In the genomic region with DNA sequence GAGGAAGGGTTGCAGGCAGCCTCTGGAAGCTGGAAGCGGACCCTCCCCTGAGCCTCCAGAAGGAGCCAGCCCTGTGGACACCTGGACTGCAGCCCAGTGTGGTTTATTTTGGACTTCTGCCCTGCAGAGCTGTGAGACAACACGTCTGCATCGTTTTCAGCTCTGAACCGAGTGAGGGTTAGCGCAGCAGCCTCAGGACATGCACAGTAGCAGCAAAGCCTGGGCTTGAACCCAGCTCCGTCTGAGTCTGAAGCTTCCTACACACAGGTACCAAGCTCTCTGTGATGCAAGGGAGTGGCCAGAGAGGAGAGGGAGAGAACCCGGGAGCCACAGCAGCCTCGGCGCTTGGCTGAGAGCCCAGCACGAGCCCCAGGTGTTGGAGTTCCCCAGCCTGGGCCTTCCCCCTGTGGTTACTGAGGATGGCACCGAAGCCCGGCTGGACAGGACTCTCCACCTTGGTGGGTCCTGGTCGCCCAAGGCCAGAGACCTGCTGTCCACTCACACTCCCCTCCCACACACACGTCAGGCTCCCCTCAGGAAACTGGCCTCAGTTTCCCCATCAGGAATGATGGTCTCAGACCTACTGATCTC, we compare ENCODE assay signal across 15 cellular contexts.
DNase-seq lines count a peak whose midpoint lies in the region; ATAC-seq and TF ChIP-seq lines count a peak whose summit lies in the region.
"Had no signal": no experiment of that assay in that cellular context is flagged by ENCODE, and none has a peak within 500 bp of the region (broad histone marks: within the 10 kb centered on the region; RNA-seq: fewer than 3 reads in every experiment).

No MANE protein-coding gene starts in this region.

- DNase-seq in Right ventricle myocardium inferior (ENCODE audit: missing footprints), result peak; percentile 58
- no peak for DNase-seq in right atrium auricular region (ENCODE audit: low spot score)
- DNase-seq in astrocyte of the hippocampus (ENCODE audit: low read depth, low spot score), result peak; percentile 63
- peak; percentile 58 for DNase-seq in left kidney (ENCODE audit: low read depth, low spot score)
- peak; percentile 33 to 71 for DNase-seq in aorta
- no peak for DNase-seq in putamen (ENCODE audit: low spot score)
- DNase-seq in kidney tubule cell (ENCODE audit: low spot score), result no peak
- DNase-seq in foreskin fibroblast, result no peak
- DNase-seq: activated CD4-positive, alpha-beta T cell treated with anti-CD3 and anti-CD28 coated beads, Interleukin-2, amount 50 U/mL, for 4 hours; activated naive CD4-positive, alpha-beta T cell treated with anti-CD3 and anti-CD28 coated beads for 36 hours; NCI-H1417 treated with DMSO at 0.1 percent for 48 hours had no signal

- H3K27ac ChIP-seq in right atrium auricular region, result peak overlapping the region in 1 of 2 donors; percentile 29
- no peak overlapping the region for H3K27ac ChIP-seq in aorta (ENCODE audit: low read depth in 1 of 2, low read length in 2 of 2)
- H3K27ac ChIP-seq: tibial nerve had no signal

- no peaks in the 10 kb centered on the region for H3K27me3 ChIP-seq in right atrium auricular region
- no peaks in the 10 kb centered on the region for H3K27me3 ChIP-seq in aorta (ENCODE audit: control insufficient read depth in 1 of 2, insufficient read depth in 2 of 2, low read length in 1 of 2)

- ATAC-seq in Right ventricle myocardium inferior (peak; percentile 34), aorta (ENCODE audit: low FRiP score) (peak; percentile 49)
- ATAC-seq: esophagus mucosa, HCT116, T-helper 17 cell had no signal

- no peak for TF ChIP-seq CTCF in right atrium auricular region (IDR thresholded peaks at IDR 0.05)
- TF ChIP-seq CTCF in foreskin fibroblast (IDR thresholded peaks at IDR 0.05; ENCODE audit: low read depth, low read length), result no peak

- H3K4me1 ChIP-seq in right atrium auricular region (peaks cover 0 to 38% of the 10 kb centered on the region in 2 donors), aorta (ENCODE audit: control insufficient read depth in 1 of 2, insufficient read depth in 2 of 2, low read length in 2 of 2) (no peaks in the 10 kb centered on the region)

- WGBS in aorta, 2 donors, result 30 to 38% methylated on average over 14 of the region's 14 CpGs

- intact Hi-C loops in Right ventricle myocardium inferior (cut with DNase I) (loop anchor here (10.0 kb wide), 1 partner anchor 739 kb away; no protein-coding TSS in a partner anchor), aorta (cut with DNase I) (no loop called here)

- H3K4me3 ChIP-seq in right atrium auricular region (no peak overlapping the region), aorta (ENCODE audit: low read length in 2 of 2) (no peak overlapping the region), foreskin fibroblast (ENCODE audit: low read depth in 1 of 2, low read length in 2 of 2) (no peak overlapping the region)
- H3K4me3 ChIP-seq: tibial nerve had no signal

- H3K9me3 ChIP-seq in right atrium auricular region (no peaks in the 10 kb centered on the region), aorta (ENCODE audit: control insufficient read depth, low read length) (peaks cover 8% of the 10 kb centered on the region)

- H3K36me3 ChIP-seq in right atrium auricular region (no peaks in the 10 kb centered on the region), aorta (ENCODE audit: control insufficient read depth in 1 of 2, insufficient read depth in 2 of 2, low read length in 1 of 2) (no peaks in the 10 kb centered on the region)
- H3K36me3 ChIP-seq: tibial nerve had no signal

Comparison
In these comparisons a context has a peak if more than half of its experiments do, and no peak if none do; other contexts are left out.
1. DNase-seq: peak in Right ventricle myocardium inferior (single experiment), astrocyte of the hippocampus (single experiment), left kidney (single experiment) and aorta (2 of 2); none in right atrium auricular region (single experiment), putamen (single experiment), kidney tubule cell (single experiment) and foreskin fibroblast (0 of 2).